Comparison of ENCODE assay signal across 10 cellular contexts in the genomic region with DNA sequence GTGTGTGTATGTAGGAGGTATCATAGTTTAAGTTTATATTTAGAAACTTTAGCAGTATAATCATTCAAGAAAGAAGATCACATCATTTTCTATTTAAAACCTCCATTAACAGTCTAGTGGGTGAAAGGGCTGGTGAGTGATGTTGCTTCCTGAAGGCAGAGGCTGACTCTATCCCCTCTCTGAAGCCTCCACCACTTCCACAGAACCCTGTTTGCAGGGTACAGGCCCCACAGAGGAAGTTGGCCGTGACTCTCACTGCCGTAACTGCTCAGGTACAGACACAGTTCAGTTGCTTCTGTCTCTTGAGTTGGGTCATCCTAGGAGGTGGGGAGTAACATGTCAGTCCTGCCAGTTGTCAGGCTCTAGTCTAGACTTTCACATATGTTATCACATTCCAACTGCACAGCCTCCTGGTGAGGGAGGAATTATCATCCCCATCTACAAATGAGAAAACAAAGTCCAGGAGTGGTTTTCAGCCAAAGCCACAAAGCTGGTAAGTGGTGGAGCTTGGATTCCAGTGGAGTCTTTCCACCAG. TPM values are rescaled to one million over a fixed set of nuclear protein-coding genes. Genes with fewer than 3 reads are reported as not detected.
DNase-seq lines count a peak whose midpoint lies in the region; ATAC-seq, FAIRE-seq and TF ChIP-seq lines count a peak whose summit lies in the region.
"Had no signal": no experiment of that assay in that cellular context is flagged by ENCODE, and none has a peak within 500 bp of the region (broad histone marks: within the 10 kb centered on the region; RNA-seq: fewer than 3 reads in every experiment).

No MANE protein-coding gene starts in this region.

- no peak overlapping the region for H3K4me3 ChIP-seq in OCI-LY7 (ENCODE audit: low read depth, low read length, poor library complexity, severe bottlenecking)
- H3K4me3 ChIP-seq: uterus had no signal

- peaks cover 9% of the 10 kb centered on the region for H3K4me1 ChIP-seq in OCI-LY7 (ENCODE audit: insufficient read depth, low read length, poor library complexity, severe bottlenecking)
- H3K4me1 ChIP-seq: parathyroid adenoma, uterus had no signal

- no peak for TF ChIP-seq POLR2A in GM12892 (IDR thresholded peaks at IDR 0.05; ENCODE audit: low read depth, low read length)

- CTCF ChIA-PET in OCI-LY7 (lab: Charles Lee; ENCODE audit: unreplicated experiment): no interaction called here

- TF ChIP-seq CTCF in OCI-LY7 (conservative IDR thresholded peaks at IDR 0.05; ENCODE audit: low read length) (no peak), GM13977 (IDR thresholded peaks at IDR 0.05; ENCODE audit: extremely low read depth, insufficient read depth, missing control alignments) (no peak)

- H3K9me3 ChIP-seq in OCI-LY7 (ENCODE audit: low read length): no peaks in the 10 kb centered on the region
- H3K9me3 ChIP-seq: uterus had no signal

- ATAC-seq in left ventricle myocardium superior: peak; percentile 85
- no peak for ATAC-seq in GM18861 (IDR thresholded peaks at IDR 0.05; ENCODE audit: unreplicated experiment)

- POLR2A ChIA-PET in OCI-LY7 (lab: Charles Lee): interaction anchor here (0.8 kb wide), 1 partner anchor 52 kb away, joined by 3 read pairs; no protein-coding TSS in a partner anchor

- H3K27ac ChIP-seq in OCI-LY7 (ENCODE audit: low read depth, low read length, poor library complexity, severe bottlenecking): no peak overlapping the region
- H3K27ac ChIP-seq: parathyroid adenoma, uterus had no signal

- H3K9me2 ChIP-seq in OCI-LY7 (ENCODE audit: insufficient read depth, low read length): no peaks in the 10 kb centered on the region

- 0 out of 2 replicates have a peak overlapping the region, but pooled peaks have one; percentile 12 for H3K4me2 ChIP-seq in OCI-LY7 (ENCODE audit: low read length)

- no TSS peak for BruUV-seq in OCI-LY7 (replicated peaks; lab: Mats Ljungman, UMichigan)

- intact Hi-C loops in OCI-LY7 (cut with micrococcal nuclease; ENCODE audit: unreplicated experiment): no loop called here
- intact Hi-C loops in left ventricle myocardium superior (cut with micrococcal nuclease): no loop called here

- H2AFZ ChIP-seq in OCI-LY7 (ENCODE audit: low read length): peak overlapping the region; percentile 84
- H2AFZ ChIP-seq: parathyroid adenoma had no signal

- no peaks in the 10 kb centered on the region for H3K79me2 ChIP-seq in OCI-LY7 (ENCODE audit: insufficient read depth, low read depth, low read length)
- H3K79me2 ChIP-seq: parathyroid adenoma had no signal

- H4K20me1 ChIP-seq in OCI-LY7 (ENCODE audit: insufficient read depth, low read length): no peaks in the 10 kb centered on the region

- in situ Hi-C loops in GM13977 (cut with MboI; ENCODE audit: low pct_unique_long_range_greater_than_20kb, low sequenced_read_pairs, unreplicated experiment): no loop called here

- H3K36me3 ChIP-seq in OCI-LY7 (ENCODE audit: insufficient read depth, low read length): no peaks in the 10 kb centered on the region
- H3K36me3 ChIP-seq: uterus had no signal

- FAIRE-seq in GM12892 (lab: Jason Lieb, UNC): no peak

- DNase-seq in DMS 273 (lab: John Stamatoyannopoulos, UW; ENCODE audit: unreplicated experiment) (peak; percentile 69), GM12892 (ENCODE audit: insufficient read length) (peak; percentile 9), OCI-LY7 (ENCODE audit: low spot score) (peak; percentile 37), left ventricle myocardium superior (no peak), SW480 (ENCODE audit: low spot score) (no peak), GM13977 (ENCODE audit: low spot score) (no peak)
- DNase-seq: NCI-H2227 treated with DMSO at 0.1 percent for 48 hours, uterus had no signal

RNA-seq across cellular contexts. Expression of gene CFL2, which starts 31.5 kb away (rescaled TPM):
- 12.0 TPM for polyA plus RNA-seq in GM12892 (2012; ENCODE audit: missing spikeins)
- total RNA-seq in OCI-LY7 (2014; rRNA removed; shearing (Covaris generic)): 7.1 and 19.6 TPM in 2 replicates
- total RNA-seq in OCI-LY7 (2022): 24.7 and 30.8 TPM in 2 replicates
- total RNA-seq in left ventricle myocardium superior: 414 TPM

RNA-seq across cellular contexts. Expression of gene SNX6, which starts 52.9 kb away (rescaled TPM):
- 55.5 TPM for polyA plus RNA-seq in GM12892 (2012; ENCODE audit: missing spikeins)
- total RNA-seq in OCI-LY7 (2014; rRNA removed; shearing (Covaris generic)): 29.0 and 33.4 TPM in 2 replicates
- total RNA-seq in OCI-LY7 (2022) (57.6 and 59.8 TPM in 2 replicates), left ventricle myocardium superior (61.0 TPM)

Comparison
In these comparisons a context has a peak if more than half of its experiments do, and no peak if none do; other contexts are left out.
1. DNase-seq: peak in DMS 273 (single experiment), GM12892 (single experiment) and OCI-LY7 (single experiment); none in left ventricle myocardium superior (single experiment), SW480 (single experiment) and GM13977 (single experiment).
2. RNA of gene CFL2, which starts 31.5 kb away (total RNA-seq): 414 TPM in left ventricle myocardium superior (single experiment); 7.1 to 30.8 TPM in OCI-LY7; every median in the first group is over 10 times any median in the second.